In genomic region chr12:82959821-82960220, GRCh38 we compare ENCODE assay signal across 23 cellular contexts.
"Had no signal": no experiment of that assay in that cellular context is flagged by ENCODE, and none has a peak within 500 bp of the region (broad histone marks: within the 10 kb centered on the region; RNA-seq: fewer than 3 reads in every experiment).

No MANE protein-coding gene starts in this region.

- H3K4me1 Mint-ChIP-seq: central memory CD8-positive, alpha-beta T cell; natural killer cell had no signal

- H3K27me3 Mint-ChIP-seq: central memory CD8-positive, alpha-beta T cell; type B pancreatic cell had no signal

- DNase-seq: activated CD4-positive, alpha-beta T cell treated with anti-CD3 and anti-CD28 coated beads for 48 hours; activated CD4-positive, CD25-positive, alpha-beta regulatory T cell; activated CD8-positive, alpha-beta T cell treated with anti-CD3 and anti-CD28 coated beads, Interleukin-2, amount 10 ng/mL, durations not matched to agents 7 days and 5 days; activated effector memory CD4-positive, alpha-beta T cell treated with Interleukin-2 at 50 U/mL for 16 hours; activated naive CD4-positive, alpha-beta T cell treated with anti-CD3 and anti-CD28 coated beads, Interleukin-2, amount 50 U/mL, for 16 hours; activated T-cell treated with anti-CD3 and anti-CD28 coated beads, Interleukin-2, amount 50 U/mL, for 4 hours; aorta; brain microvascular endothelial cell; colonic mucosa; erythroblast; foreskin melanocyte; glutamatergic neuron; hypothalamus; islet precursor cell; lower lobe of right lung; natural killer cell; pancreas; right lobe of liver; small intestine; stimulated activated CD4-positive, alpha-beta T cell treated with anti-CD3 and anti-CD28 coated beads, Interleukin-4, amount 100 ng/mL, for 1 hour; stomach had no signal

- H3K4me3 ChIP-seq: colonic mucosa, lower lobe of right lung, pancreas, right lobe of liver, stomach had no signal

- H3K27ac Mint-ChIP-seq: activated CD8-positive, alpha-beta T cell treated with anti-CD3 and anti-CD28 coated beads, Interleukin-2, amount 10 ng/mL, durations not matched to agents 7 days and 5 days; natural killer cell; type B pancreatic cell had no signal

- H3K4me1 ChIP-seq: colonic mucosa, lower lobe of right lung, pancreas, right lobe of liver had no signal

- H3K4me3 Mint-ChIP-seq: activated CD8-positive, alpha-beta T cell treated with anti-CD3 and anti-CD28 coated beads, Interleukin-2, amount 10 ng/mL, durations not matched to agents 7 days and 5 days; activated T-cell treated with anti-CD3 and anti-CD28 coated beads, Interleukin-2, amount 50 U/mL, for 4 hours; central memory CD8-positive, alpha-beta T cell; natural killer cell; type B pancreatic cell had no signal

- H3K27me3 ChIP-seq: brain microvascular endothelial cell, colonic mucosa, pancreas, right lobe of liver, stomach had no signal

- H3K27ac ChIP-seq: brain microvascular endothelial cell, colonic mucosa, lower lobe of right lung, pancreas, right lobe of liver, stomach had no signal

- H3K9me3 ChIP-seq: colonic mucosa, lower lobe of right lung, pancreas, right lobe of liver, stomach had no signal

- H3K36me3 ChIP-seq: brain microvascular endothelial cell, colonic mucosa, lower lobe of right lung, pancreas, right lobe of liver, stomach had no signal

- H3K9me3 Mint-ChIP-seq: activated T-cell treated with anti-CD3 and anti-CD28 coated beads, Interleukin-2, amount 50 U/mL, for 4 hours; central memory CD8-positive, alpha-beta T cell had no signal

- ATAC-seq: activated CD8-positive, alpha-beta T cell treated with anti-CD3 and anti-CD28 coated beads, Interleukin-2, amount 10 ng/mL, durations not matched to agents 7 days and 5 days; activated T-cell treated with anti-CD3 and anti-CD28 coated beads, Interleukin-2, amount 50 U/mL, for 4 hours; lower lobe of right lung; natural killer cell; pancreas; right lobe of liver had no signal
